31 cellular contexts compared by ENCODE assay signal in genomic region chr7:124697746-124698145, GRCh38.
"Had no signal": no experiment of that assay in that cellular context is flagged by ENCODE, and none has a peak within 500 bp of the region (broad histone marks: within the 10 kb centered on the region; RNA-seq: fewer than 3 reads in every experiment).

No MANE protein-coding gene starts in this region.

- H3K4me3 ChIP-seq: adrenal gland, body of pancreas, esophagus muscularis mucosa, gastrocnemius medialis, heart left ventricle had no signal

- H3K27ac ChIP-seq: adrenal gland, body of pancreas, esophagus muscularis mucosa, foreskin keratinocyte, gastrocnemius medialis, heart left ventricle had no signal

- FAIRE-seq: colon had no signal

- DNase-seq: activated CD4-positive, alpha-beta memory T cell treated with anti-CD3 and anti-CD28 coated beads for 36 hours; activated CD4-positive, alpha-beta T cell treated with anti-CD3 and anti-CD28 coated beads for 36 hours; activated CD4-positive, alpha-beta T cell treated with anti-CD3 and anti-CD28 coated beads, Interleukin-2, amount 10 ng/mL, durations not matched to agents 24 days and 14 days; activated CD4-positive, CD25-positive, alpha-beta regulatory T cell; activated CD4-positive, CD25-positive, alpha-beta regulatory T cell treated with anti-CD3 and anti-CD28 coated beads, Interleukin-2, amount 50 U/mL, for 72 hours; activated CD8-positive, alpha-beta memory T cell treated with anti-CD3 and anti-CD28 coated beads, Interleukin-2, amount 10 ng/mL, durations not matched to agents 7 days and 5 days; activated CD8-positive, alpha-beta memory T cell treated with anti-CD3 and anti-CD28 coated beads, Interleukin-2, amount 50 U/mL, for 4 hours; activated CD8-positive, alpha-beta T cell treated with anti-CD3 and anti-CD28 coated beads, Interleukin-2, amount 10 ng/mL, durations not matched to agents 7 days and 5 days; activated effector memory CD4-positive, alpha-beta T cell treated with anti-CD3 and anti-CD28 coated beads, Interleukin-2, amount 50 U/mL, for 16 hours; activated naive CD4-positive, alpha-beta T cell treated with anti-CD3 and anti-CD28 coated beads for 36 hours; activated naive CD8-positive, alpha-beta T cell treated with anti-CD3 and anti-CD28 coated beads for 36 hours; activated naive CD8-positive, alpha-beta T cell treated with anti-CD3 and anti-CD28 coated beads, Interleukin-2, amount 50 U/mL, for 24 hours; activated T-cell treated with anti-CD3 and anti-CD28 coated beads, Interleukin-2, amount 50 U/mL, for 1 hour; activated T-cell treated with anti-CD3 and anti-CD28 coated beads, Interleukin-2, amount 50 U/mL, for 48 hours; adrenal gland; amygdala; aorta; body of pancreas; caudate nucleus; cortex of kidney; dermis blood vessel endothelial cell; effector CD4-positive, alpha-beta T cell; effector memory CD8-positive, alpha-beta T cell; erythroblast; foreskin keratinocyte; gastrocnemius medialis; glutamatergic neuron; heart left ventricle; hypothalamus had no signal

- H3K9me3 ChIP-seq: adrenal gland, body of pancreas, esophagus muscularis mucosa, gastrocnemius medialis had no signal

- ATAC-seq: activated CD4-positive, alpha-beta T cell treated with anti-CD3 and anti-CD28 coated beads for 36 hours; activated CD8-positive, alpha-beta memory T cell treated with anti-CD3 and anti-CD28 coated beads, Interleukin-2, amount 10 ng/mL, durations not matched to agents 7 days and 5 days; activated CD8-positive, alpha-beta T cell treated with anti-CD3 and anti-CD28 coated beads, Interleukin-2, amount 10 ng/mL, durations not matched to agents 7 days and 5 days; activated naive CD8-positive, alpha-beta T cell treated with anti-CD3 and anti-CD28 coated beads, Interleukin-2, amount 50 U/mL, for 24 hours; body of pancreas; effector memory CD8-positive, alpha-beta T cell; foreskin keratinocyte; gastrocnemius medialis; heart left ventricle had no signal

- H3K4me1 ChIP-seq: adrenal gland, body of pancreas, heart left ventricle had no signal

- H3K27me3 ChIP-seq: adrenal gland, body of pancreas, esophagus muscularis mucosa, foreskin keratinocyte, gastrocnemius medialis, heart left ventricle had no signal

- H3K36me3 ChIP-seq: adrenal gland, esophagus muscularis mucosa, gastrocnemius medialis had no signal
